12 cellular contexts compared by ENCODE assay signal in the genomic region with DNA sequence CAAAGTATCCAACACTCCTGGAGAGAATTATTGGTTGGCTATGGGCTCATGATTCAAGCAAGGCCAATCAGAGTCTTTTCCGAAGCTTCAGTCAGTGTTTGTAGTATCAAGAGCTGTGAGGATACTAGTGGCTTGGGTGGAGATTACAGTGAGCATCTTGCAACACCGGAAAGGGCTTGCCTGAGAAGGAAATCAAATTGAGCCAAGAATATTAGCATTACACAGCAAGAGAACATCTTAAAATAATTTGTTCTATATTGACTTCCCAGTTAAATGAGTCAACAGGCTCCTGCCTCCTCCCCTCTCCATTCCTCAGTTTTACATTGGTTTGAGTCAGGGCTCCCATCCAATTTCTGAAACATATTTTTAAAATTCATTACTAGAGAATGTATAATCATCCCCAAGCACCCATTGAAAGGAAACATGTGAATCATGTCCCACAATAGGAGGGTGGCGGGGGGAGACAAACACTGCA.
DNase-seq lines count a peak whose midpoint lies in the region; ATAC-seq and TF ChIP-seq lines count a peak whose summit lies in the region.
"Had no signal": no experiment of that assay in that cellular context is flagged by ENCODE, and none has a peak within 500 bp of the region (broad histone marks: within the 10 kb centered on the region; RNA-seq: fewer than 3 reads in every experiment).

No MANE protein-coding gene starts in this region.

- H3K27ac Mint-ChIP-seq in activated naive CD4-positive, alpha-beta T cell treated with anti-CD3 and anti-CD28 coated beads for 36 hours: no peak overlapping the region
- H3K27ac Mint-ChIP-seq in endothelial cell (ENCODE audit: unreplicated experiment): no peak overlapping the region
- H3K27ac Mint-ChIP-seq: activated T-helper 2 cell treated with anti-CD3 and anti-CD28 coated beads, Interferon-gamma antibody, Interleukin-2, Interleukin-4, amounts not matched to agents 10 μg/mL and 5 μg/mL and 100 μg/mL, durations not matched to agents 14 hours and 24 hours and 36 hours had no signal

- ATAC-seq in heart right ventricle: peak; percentile 71 to 98 (median 92)

- H3K4me1 Mint-ChIP-seq in activated naive CD4-positive, alpha-beta T cell treated with anti-CD3 and anti-CD28 coated beads for 36 hours (ENCODE audit: low read depth): peaks cover 22% of the 10 kb centered on the region
- peaks cover 10% of the 10 kb centered on the region for H3K4me1 Mint-ChIP-seq in endothelial cell (ENCODE audit: unreplicated experiment)

- H3K9me3 Mint-ChIP-seq in activated naive CD4-positive, alpha-beta T cell treated with anti-CD3 and anti-CD28 coated beads for 36 hours: no peaks in the 10 kb centered on the region
- no peaks in the 10 kb centered on the region for H3K9me3 Mint-ChIP-seq in endothelial cell (ENCODE audit: unreplicated experiment)
- H3K9me3 Mint-ChIP-seq: activated T-helper 2 cell treated with anti-CD3 and anti-CD28 coated beads, Interferon-gamma antibody, Interleukin-2, Interleukin-4, amounts not matched to agents 10 μg/mL and 5 μg/mL and 100 μg/mL, durations not matched to agents 14 hours and 24 hours and 36 hours had no signal

- peaks cover 0 to 11% (median 0%) of the 10 kb centered on the region in 9 donors for H3K36me3 ChIP-seq in heart right ventricle
- H3K36me3 ChIP-seq in tibial artery: no peaks in the 10 kb centered on the region
- H3K36me3 ChIP-seq: BE2C, ovary had no signal

- DNase-seq in activated naive CD4-positive, alpha-beta T cell treated with anti-CD3 and anti-CD28 coated beads for 36 hours: peak; percentile 15
- no peak for DNase-seq in activated naive CD4-positive, alpha-beta T cell treated with anti-CD3 and anti-CD28 coated beads, Interleukin-2, amount 50 U/mL, for 16 hours
- DNase-seq in amniotic epithelial cell (ENCODE audit: low read depth) (peak; percentile 65), heart right ventricle (no peak), tibial artery (peak; percentile 37 to 65), endothelial cell (ENCODE audit: low spot score) (no peak), iPS-NIHi11 (ENCODE audit: low spot score) (no peak), globus pallidus (ENCODE audit: low spot score) (no peak)
- DNase-seq: BE2C, ovary, SHP77 treated with DMSO at 0.1 percent for 48 hours had no signal

- H3K4me1 ChIP-seq in heart right ventricle: peaks cover 0 to 17% (median 9%) of the 10 kb centered on the region in 9 donors
- peaks cover 0 to 14% (median 3%) of the 10 kb centered on the region in 4 donors for H3K4me1 ChIP-seq in tibial artery
- H3K4me1 ChIP-seq: BE2C had no signal

- CTCF ChIA-PET in activated naive CD4-positive, alpha-beta T cell treated with anti-CD3 and anti-CD28 coated beads for 36 hours (lab: Charles Lee): interaction anchor here (1.7 kb wide), 1 partner anchor 304 kb away, joined by 5 read pairs; no protein-coding TSS in a partner anchor

- WGBS in heart right ventricle, 2 donors: 51 to 61% methylated on average over 3 of the region's 3 CpGs

- H3K27me3 Mint-ChIP-seq in activated naive CD4-positive, alpha-beta T cell treated with anti-CD3 and anti-CD28 coated beads for 36 hours (ENCODE audit: low read depth): no peaks in the 10 kb centered on the region
- H3K27me3 Mint-ChIP-seq in endothelial cell (ENCODE audit: unreplicated experiment): no peaks in the 10 kb centered on the region

- H3K4me3 ChIP-seq in heart right ventricle (no peak overlapping the region), tibial artery (no peak overlapping the region)
- H3K4me3 ChIP-seq: ovary had no signal

- H3K36me3 Mint-ChIP-seq in activated naive CD4-positive, alpha-beta T cell treated with anti-CD3 and anti-CD28 coated beads for 36 hours (ENCODE audit: low read depth): no peaks in the 10 kb centered on the region
- H3K36me3 Mint-ChIP-seq in endothelial cell (ENCODE audit: low read depth, unreplicated experiment): peaks cover 28% of the 10 kb centered on the region

- intact Hi-C loops in activated naive CD4-positive, alpha-beta T cell treated with anti-CD3 and anti-CD28 coated beads for 36 hours (cut with micrococcal nuclease): loop anchor here (10.0 kb wide), 1 partner anchor 943 kb away; the partner anchor contains the start of genes DBF4 and SLC25A40
- intact Hi-C loops in heart right ventricle (cut with DNase I) (loop anchor here in 4 of 10 donors (2.0 to 10.0 kb wide), 5 partner anchors 123 to 303 kb away; partner anchors contain the start of genes DMTF1 (in 2 of the 4) and ELAPOR2 (in 2 of the 4)), tibial artery (cut with DNase I; ENCODE audit: low total_unique reads) (no loop called here)

- H3K27ac ChIP-seq in heart right ventricle: peak overlapping the region in 9 of 10 donors; percentile 1 to 82 (median 59)
- H3K27ac ChIP-seq in tibial artery: peak overlapping the region; percentile 46 to 51
- H3K27ac ChIP-seq: ovary had no signal

- H3K9me3 ChIP-seq in heart right ventricle: no peaks in the 10 kb centered on the region
- no peaks in the 10 kb centered on the region for H3K9me3 ChIP-seq in tibial artery
- H3K9me3 ChIP-seq: BE2C, ovary had no signal

- no peak for TF ChIP-seq CTCF in heart right ventricle (IDR thresholded peaks at IDR 0.05)
- TF ChIP-seq CTCF in tibial artery (IDR thresholded peaks at IDR 0.05): no peak
- no peak for TF ChIP-seq CTCF in endothelial cell (IDR thresholded peaks at IDR 0.05; ENCODE audit: unreplicated experiment)

- H3K27me3 ChIP-seq in heart right ventricle (no peaks in the 10 kb centered on the region), tibial artery (no peaks in the 10 kb centered on the region)
- H3K27me3 ChIP-seq: BE2C, ovary had no signal

- no peak overlapping the region for H3K4me3 Mint-ChIP-seq in activated naive CD4-positive, alpha-beta T cell treated with anti-CD3 and anti-CD28 coated beads for 36 hours
- no peak overlapping the region for H3K4me3 Mint-ChIP-seq in endothelial cell (ENCODE audit: unreplicated experiment)

Comparison
In these comparisons a context has a peak if more than half of its experiments do, and no peak if none do; other contexts are left out.
1. DNase-seq: peak in activated naive CD4-positive, alpha-beta T cell treated with anti-CD3 and anti-CD28 coated beads for 36 hours (single experiment), amniotic epithelial cell (single experiment) and tibial artery (2 of 2); none in activated naive CD4-positive, alpha-beta T cell treated with anti-CD3 and anti-CD28 coated beads, Interleukin-2, amount 50 U/mL, for 16 hours (single experiment), heart right ventricle (0 of 2), endothelial cell (single experiment), iPS-NIHi11 (single experiment) and globus pallidus (single experiment).